Comparison of ENCODE assay signal across 8 cellular contexts in genomic region chr3:169769287-169770181, GRCh38. TPM values are rescaled to one million over a fixed set of nuclear protein-coding genes. Genes with fewer than 3 reads are reported as not detected.
DNase-seq lines count a peak whose midpoint lies in the region; ATAC-seq and TF ChIP-seq lines count a peak whose summit lies in the region.

ACTRT3 (minus strand) TSS chr3:169769561; CDS start chr3:169769520, 41 bp downstream.

- ATAC-seq in GM19372 (IDR thresholded peaks at IDR 0.05; ENCODE audit: low read depth, unreplicated experiment), result peak; percentile 23

- H3K4me1 Mint-ChIP-seq in activated naive CD4-positive, alpha-beta T cell treated with anti-CD3 and anti-CD28 coated beads, Interleukin-2, amount 50 U/mL, for 24 hours, result peaks cover 29% of the 10 kb centered on the region

- peak in 1 of 2 donors; percentile 45 for TF ChIP-seq POLR2A in thyroid gland (IDR thresholded peaks at IDR 0.05)

- H3K27me3 Mint-ChIP-seq in activated naive CD4-positive, alpha-beta T cell treated with anti-CD3 and anti-CD28 coated beads, Interleukin-2, amount 50 U/mL, for 24 hours, result no peaks in the 10 kb centered on the region

- H3K4me1 ChIP-seq in thyroid gland, result peaks cover 6 to 8% of the 10 kb centered on the region in 2 donors

- H3K27ac ChIP-seq in HL-60 (replicated peaks) (peak within 1 kb of the TSS; percentile 68), thyroid gland (peak within 1 kb of the TSS; percentile 83 to 98 (median 91))

- H3K9me3 Mint-ChIP-seq in activated naive CD4-positive, alpha-beta T cell treated with anti-CD3 and anti-CD28 coated beads, Interleukin-2, amount 50 U/mL, for 24 hours, result peaks cover 4% of the 10 kb centered on the region

- DNase-seq in Ammon's horn (ENCODE audit: low spot score), result peak; percentile 43
- DNase-seq in HL-60 (ENCODE audit: low read depth in 1 of 2, low spot score in 1 of 2), result peak in 1 of 2 experiments; percentile 76
- peak; percentile 18 for DNase-seq in SK-MEL-5 (ENCODE audit: low read depth, low spot score)
- DNase-seq in head of caudate nucleus, result peak; percentile 21 to 80 (median 61)
- DNase-seq in occipital lobe (lab: John Stamatoyannopoulos, UW), result peak; percentile 34
- peak; percentile 65 to 71 for DNase-seq in thyroid gland

- WGBS in thyroid gland, 2 donors, result 2 to 6% methylated on average over 16 to 24 of the region's 51 CpGs

- H3K4me3 Mint-ChIP-seq in activated naive CD4-positive, alpha-beta T cell treated with anti-CD3 and anti-CD28 coated beads, Interleukin-2, amount 50 U/mL, for 24 hours, result peak within 1 kb of the TSS; percentile 92

- peak within 1 kb of the TSS; percentile 85 for H3K27ac Mint-ChIP-seq in activated naive CD4-positive, alpha-beta T cell treated with anti-CD3 and anti-CD28 coated beads, Interleukin-2, amount 50 U/mL, for 24 hours

- H3K36me3 Mint-ChIP-seq in activated naive CD4-positive, alpha-beta T cell treated with anti-CD3 and anti-CD28 coated beads, Interleukin-2, amount 50 U/mL, for 24 hours, result peaks cover 2% of the 10 kb centered on the region

- no peaks in the 10 kb centered on the region for H3K27me3 ChIP-seq in HL-60 (ENCODE audit: insufficient read depth, poor library complexity, severe bottlenecking)
- no peaks in the 10 kb centered on the region for H3K27me3 ChIP-seq in thyroid gland

- no peaks in the 10 kb centered on the region for H3K36me3 ChIP-seq in thyroid gland

- no peaks in the 10 kb centered on the region for H3K9me3 ChIP-seq in thyroid gland

- H3K4me3 ChIP-seq in HL-60 (replicated peaks; ENCODE audit: insufficient read depth, low read length), result peak within 1 kb of the TSS; percentile 48
- peak within 1 kb of the TSS; percentile 10 to 30 (median 27) for H3K4me3 ChIP-seq in thyroid gland (replicated peaks in 1 of 3)

- TF ChIP-seq CTCF in HL-60 (IDR thresholded peaks at IDR 0.05; ENCODE audit: insufficient read depth, low read length), result no peak
- TF ChIP-seq CTCF in thyroid gland (IDR thresholded peaks at IDR 0.05), result no peak

- in situ Hi-C loops in SK-MEL-5 (cut with HindIII; ENCODE audit: low pct_unique_long_range_greater_than_20kb, low sequenced_read_pairs), result no loop called here

- intact Hi-C loops in head of caudate nucleus (cut with DNase I) (no loop called here), thyroid gland (cut with DNase I) (no loop called here)

RNA-seq across cellular contexts. Expression of gene ACTRT3, which starts in this region (rescaled TPM):
- total RNA-seq in SK-MEL-5 (2014; rRNA removed; shearing (Covaris generic)), result 0.24 TPM in 1 of 2 replicates, not detected in the other
- polyA plus RNA-seq in SK-MEL-5 (2015; cell fraction: cytosol; rRNA removed), result 0.04 TPM in 1 of 2 replicates, not detected in the other
- 0.38 TPM in 1 of 2 replicates, not detected in the other for polyA plus RNA-seq in SK-MEL-5 (2015; cell fraction: nucleus; rRNA removed)
- total RNA-seq in occipital lobe, result 3.3 TPM
- total RNA-seq in thyroid gland, result 1 to 10 TPM; 2.0 to 3.3 (median 3.0) TPM

Comparison
In these comparisons a context has a peak if more than half of its experiments do, and no peak if none do; other contexts are left out.
1. Peak in DNase-seq in SK-MEL-5; RNA of the gene not detected or under 1 TPM.